ENCODE assay signal across 12 cellular contexts in genomic region chr11:65897020-65897471, GRCh38. TPM values are rescaled to one million over a fixed set of nuclear protein-coding genes. Genes with fewer than 3 reads are reported as not detected.
A peak's percentile ranks its signal among the peaks of the same experiment; 100 is the strongest.
DNase-seq lines count a peak whose midpoint lies in the region; ATAC-seq, FAIRE-seq and TF ChIP-seq lines count a peak whose summit lies in the region.
"Had no signal": no experiment of that assay in that cellular context is flagged by ENCODE, and none has a peak within 500 bp of the region (broad histone marks: within the 10 kb centered on the region; RNA-seq: fewer than 3 reads in every experiment).

No MANE protein-coding gene starts in this region.

- TF ChIP-seq CTCF in keratinocyte (optimal IDR thresholded peaks at IDR 0.05 in 1 of 3, IDR thresholded peaks at IDR 0.05 in 1 of 3, conservative IDR thresholded peaks at IDR 0.05 in 1 of 3; ENCODE audit: extremely low read depth in 1 of 3, insufficient read depth in 2 of 3, low read length in 3 of 3): no peak

- no peak for DNase-seq in activated CD8-positive, alpha-beta memory T cell treated with anti-CD3 and anti-CD28 coated beads, Interleukin-2, amount 10 ng/mL, durations not matched to agents 7 days and 5 days
- no peak for DNase-seq in activated CD8-positive, alpha-beta memory T cell treated with anti-CD3 and anti-CD28 coated beads for 24 hours
- DNase-seq in T-helper 17 cell (no peak), keratinocyte (ENCODE audit: low read depth, low spot score) (no peak), T1000 (lab: John Stamatoyannopoulos, UW) (no peak), cardiac septum (ENCODE audit: low spot score) (no peak)
- DNase-seq: mesendoderm, T-helper 9 cell had no signal

- peaks cover 5% of the 10 kb centered on the region for H3K36me3 Mint-ChIP-seq in activated CD8-positive, alpha-beta memory T cell treated with anti-CD3 and anti-CD28 coated beads, Interleukin-2, amount 10 ng/mL, durations not matched to agents 7 days and 5 days
- H3K36me3 Mint-ChIP-seq in T-helper 17 cell (ENCODE audit: low read depth): no peaks in the 10 kb centered on the region

- no peaks in the 10 kb centered on the region for H3K27me3 ChIP-seq in keratinocyte (ENCODE audit: control insufficient read depth, extremely low read depth, insufficient read depth, low read length)
- H3K27me3 ChIP-seq: pancreas had no signal

- CTCF ChIA-PET in activated CD8-positive, alpha-beta memory T cell treated with anti-CD3 and anti-CD28 coated beads, Interleukin-2, amount 10 ng/mL, durations not matched to agents 7 days and 5 days (lab: Charles Lee): interaction anchor here (1.6 to 26.4 kb wide), 4 partner anchors 9 to 31 kb away, joined by 3 to 710 read pairs (median 101); partner anchors contain the start of genes CCDC85B, CFL1, CTSW and EFEMP2

- peak overlapping the region; percentile 94 to 99 (median 97) for H3K4me3 ChIP-seq in keratinocyte (ENCODE audit: control insufficient read depth in 2 of 3, extremely low read depth in 1 of 3, insufficient read depth in 2 of 3, low read depth in 1 of 3, low read length in 3 of 3)
- H3K4me3 ChIP-seq: GM12878, pancreas had no signal

- dilution Hi-C loops in keratinocyte (cut with MboI; ENCODE audit: extremely low pct_ligation_motif_present, low sequenced_read_pairs): no loop called here

- peaks cover 69% of the 10 kb centered on the region for H3K4me1 Mint-ChIP-seq in activated CD8-positive, alpha-beta memory T cell treated with anti-CD3 and anti-CD28 coated beads, Interleukin-2, amount 10 ng/mL, durations not matched to agents 7 days and 5 days
- peaks cover 19% of the 10 kb centered on the region for H3K4me1 Mint-ChIP-seq in T-helper 17 cell

- no peaks in the 10 kb centered on the region for H3K27me3 Mint-ChIP-seq in activated CD8-positive, alpha-beta memory T cell treated with anti-CD3 and anti-CD28 coated beads, Interleukin-2, amount 10 ng/mL, durations not matched to agents 7 days and 5 days
- no peaks in the 10 kb centered on the region for H3K27me3 Mint-ChIP-seq in T-helper 17 cell
- H3K27me3 Mint-ChIP-seq: central memory CD8-positive, alpha-beta T cell had no signal

- peaks cover 68% of the 10 kb centered on the region for H3K4me1 ChIP-seq in keratinocyte (ENCODE audit: control insufficient read depth, extremely low read depth, insufficient read depth, low read length)

- peak overlapping the region; percentile 100 for H3K4me2 ChIP-seq in keratinocyte (ENCODE audit: control insufficient read depth, extremely low read depth, insufficient read depth, low read depth, low read length)

- no peak for ATAC-seq in activated CD8-positive, alpha-beta memory T cell treated with anti-CD3 and anti-CD28 coated beads, Interleukin-2, amount 10 ng/mL, durations not matched to agents 7 days and 5 days
- ATAC-seq in T-helper 17 cell: no peak
- ATAC-seq: GM12878, pancreas had no signal

- no peaks in the 10 kb centered on the region for H3K9me3 ChIP-seq in T-helper 17 cell (ENCODE audit: control insufficient read depth, low read length, poor library complexity, severe bottlenecking)
- no peaks in the 10 kb centered on the region for H3K9me3 ChIP-seq in keratinocyte (ENCODE audit: control insufficient read depth, low read depth, low read length)
- H3K9me3 ChIP-seq: pancreas had no signal

- peak overlapping the region; percentile 57 for H3K27ac Mint-ChIP-seq in activated CD8-positive, alpha-beta memory T cell treated with anti-CD3 and anti-CD28 coated beads, Interleukin-2, amount 10 ng/mL, durations not matched to agents 7 days and 5 days
- no peak overlapping the region for H3K27ac Mint-ChIP-seq in T-helper 17 cell

- H3K27ac ChIP-seq in keratinocyte (ENCODE audit: control insufficient read depth, insufficient read depth, low read length): peak overlapping the region; percentile 98
- H3K27ac ChIP-seq: pancreas had no signal

- peaks cover 2% of the 10 kb centered on the region for H3K9me1 ChIP-seq in keratinocyte (ENCODE audit: control insufficient read depth, extremely low read depth, insufficient read depth, low read length)

- intact Hi-C loops in cardiac septum (cut with DNase I): no loop called here

- H3K79me2 ChIP-seq in keratinocyte (ENCODE audit: control insufficient read depth, insufficient read depth, low read length): peaks cover 77% of the 10 kb centered on the region

- H3K9me3 Mint-ChIP-seq in activated CD8-positive, alpha-beta memory T cell treated with anti-CD3 and anti-CD28 coated beads, Interleukin-2, amount 10 ng/mL, durations not matched to agents 7 days and 5 days (ENCODE audit: low read depth): no peaks in the 10 kb centered on the region
- H3K9me3 Mint-ChIP-seq: central memory CD8-positive, alpha-beta T cell had no signal

- peak overlapping the region; percentile 99 for H3K9ac ChIP-seq in keratinocyte (ENCODE audit: control insufficient read depth, extremely low read depth, insufficient read depth, low read length)

- H3K36me3 ChIP-seq in keratinocyte (ENCODE audit: control insufficient read depth in 2 of 2, extremely low read depth in 1 of 2, insufficient read depth in 2 of 2, low read length in 2 of 2): peaks cover 24 to 53% of the 10 kb centered on the region in 2 experiments
- H3K36me3 ChIP-seq: pancreas had no signal

- no peak for FAIRE-seq in keratinocyte (lab: Jason Lieb, UNC)
- FAIRE-seq: GM12878, pancreas, urothelium cell line had no signal

- H2AFZ ChIP-seq in keratinocyte (ENCODE audit: control insufficient read depth, low read length): no peak overlapping the region

- peaks cover 44% of the 10 kb centered on the region for H4K20me1 ChIP-seq in keratinocyte (ENCODE audit: control insufficient read depth, extremely low read depth, insufficient read depth, low read length)

- H3K4me3 Mint-ChIP-seq in activated CD8-positive, alpha-beta memory T cell treated with anti-CD3 and anti-CD28 coated beads, Interleukin-2, amount 10 ng/mL, durations not matched to agents 7 days and 5 days: no peak overlapping the region
- H3K4me3 Mint-ChIP-seq in T-helper 17 cell: peak overlapping the region; percentile 31
- H3K4me3 Mint-ChIP-seq: central memory CD8-positive, alpha-beta T cell had no signal

RNA-seq across cellular contexts. Expression of gene FOSL1, which starts 3.1 kb away (rescaled TPM):
- total RNA-seq in activated CD8-positive, alpha-beta memory T cell treated with anti-CD3 and anti-CD28 coated beads, Interleukin-2, amount 10 ng/mL, durations not matched to agents 7 days and 5 days: 1 to 10 TPM; 2.7 to 6.0 TPM
- total RNA-seq in T-helper 17 cell: 1 to 10 TPM; 3.7 to 8.5 TPM
- 9.4 to 25.3 TPM (median 21.8 TPM) in 3 replicates for polyA plus RNA-seq in keratinocyte
- polyA plus RNA-seq in keratinocyte (2011; ENCODE audit: low read depth): 38.5 TPM
- 21.6 and 35.0 TPM in 2 replicates for polyA plus RNA-seq in keratinocyte (2011; cell fraction: cytosol; rRNA removed)
- polyA plus RNA-seq in keratinocyte (2011; cell fraction: nucleus; rRNA removed): 43.0 and 46.2 TPM in 2 replicates
- 60.1 and 130 TPM in 2 replicates for polyA plus RNA-seq in keratinocyte (2012; ENCODE audit: low replicate concordance)
- 15.0 to 229 TPM (median 21.9 TPM) in 3 replicates for polyA minus RNA-seq in keratinocyte
- polyA minus RNA-seq in keratinocyte (2011; cell fraction: cytosol; rRNA and poly(A)+ RNA removed): 43.5 TPM
- 14.2 and 21.5 TPM in 2 replicates for polyA minus RNA-seq in keratinocyte (2011; cell fraction: nucleus; rRNA and poly(A)+ RNA removed)
- 2.0 TPM for total RNA-seq in cardiac septum

RNA-seq across cellular contexts. Expression of gene CCDC85B, which starts 6.6 kb away (rescaled TPM):
- 10 to 100 TPM; 82.3 to 94.1 TPM for total RNA-seq in activated CD8-positive, alpha-beta memory T cell treated with anti-CD3 and anti-CD28 coated beads, Interleukin-2, amount 10 ng/mL, durations not matched to agents 7 days and 5 days
- 10 to 100 TPM; 27.4 to 28.0 TPM for total RNA-seq in T-helper 17 cell
- polyA plus RNA-seq in keratinocyte: 4.1 to 6.8 TPM (median 6.0 TPM) in 3 replicates
- 3.4 TPM for polyA plus RNA-seq in keratinocyte (2011; ENCODE audit: low read depth)
- 2.0 and 12.5 TPM in 2 replicates for polyA plus RNA-seq in keratinocyte (2011; cell fraction: cytosol; rRNA removed)
- 2.0 and 4.4 TPM in 2 replicates for polyA plus RNA-seq in keratinocyte (2011; cell fraction: nucleus; rRNA removed)
- polyA plus RNA-seq in keratinocyte (2012; ENCODE audit: low replicate concordance): 18.1 and 48.7 TPM in 2 replicates
- 0.30 to 1.3 TPM in 2 of 3 replicates, not detected in the other for polyA minus RNA-seq in keratinocyte
- polyA minus RNA-seq in keratinocyte (2011; cell fraction: cytosol; rRNA and poly(A)+ RNA removed): 35.3 TPM
- 2.5 and 5.2 TPM in 2 replicates for polyA minus RNA-seq in keratinocyte (2011; cell fraction: nucleus; rRNA and poly(A)+ RNA removed)
- 66.2 TPM for total RNA-seq in cardiac septum

RNA-seq across cellular contexts. Expression of gene FIBP, which starts 8.8 kb away (rescaled TPM):
- 100 to 1,000 TPM; 100 to 122 TPM for total RNA-seq in activated CD8-positive, alpha-beta memory T cell treated with anti-CD3 and anti-CD28 coated beads, Interleukin-2, amount 10 ng/mL, durations not matched to agents 7 days and 5 days
- total RNA-seq in T-helper 17 cell (10 to 100 TPM; 27.7 to 30.4 TPM), cardiac septum (62.6 TPM)
- polyA plus RNA-seq in keratinocyte: 83.0 to 104 TPM (median 95.1 TPM) in 3 replicates
- polyA plus RNA-seq in keratinocyte (2011; ENCODE audit: low read depth): 22.0 TPM
- 93.5 and 140 TPM in 2 replicates for polyA plus RNA-seq in keratinocyte (2011; cell fraction: cytosol; rRNA removed)
- 46.6 and 47.5 TPM in 2 replicates for polyA plus RNA-seq in keratinocyte (2011; cell fraction: nucleus; rRNA removed)
- polyA plus RNA-seq in keratinocyte (2012; ENCODE audit: low replicate concordance): 72.0 and 94.4 TPM in 2 replicates
- 85.8 to 127 TPM (median 106 TPM) in 3 replicates for polyA minus RNA-seq in keratinocyte
- polyA minus RNA-seq in keratinocyte (2011; cell fraction: cytosol; rRNA and poly(A)+ RNA removed): 169 TPM
- polyA minus RNA-seq in keratinocyte (2011; cell fraction: nucleus; rRNA and poly(A)+ RNA removed): 40.3 and 41.0 TPM in 2 replicates

RNA-seq across cellular contexts. Expression of gene CTSW, which starts 17.4 kb away (rescaled TPM):
- total RNA-seq in activated CD8-positive, alpha-beta memory T cell treated with anti-CD3 and anti-CD28 coated beads, Interleukin-2, amount 10 ng/mL, durations not matched to agents 7 days and 5 days: 100 to 1,000 TPM; 268 to 339 TPM
- total RNA-seq in T-helper 17 cell (10 to 100 TPM; 19.7 to 52.7 TPM), cardiac septum (0.83 TPM)
- not detected in 3 replicates for polyA plus RNA-seq in keratinocyte
- polyA plus RNA-seq in keratinocyte (2011; ENCODE audit: low read depth): not detected
- polyA plus RNA-seq in keratinocyte (2011; cell fraction: cytosol; rRNA removed): not detected in 2 replicates
- polyA plus RNA-seq in keratinocyte (2011; cell fraction: nucleus; rRNA removed): not detected in 2 replicates
- polyA plus RNA-seq in keratinocyte (2012; ENCODE audit: low replicate concordance): not detected in 2 replicates
- polyA minus RNA-seq in keratinocyte: not detected in 3 replicates
- not detected for polyA minus RNA-seq in keratinocyte (2011; cell fraction: cytosol; rRNA and poly(A)+ RNA removed)
- polyA minus RNA-seq in keratinocyte (2011; cell fraction: nucleus; rRNA and poly(A)+ RNA removed): not detected in 2 replicates

RNA-seq across cellular contexts. Expression of gene C11orf68, which starts 21.8 kb away (rescaled TPM):
- 10 to 100 TPM; 27.5 to 37.8 TPM for total RNA-seq in activated CD8-positive, alpha-beta memory T cell treated with anti-CD3 and anti-CD28 coated beads, Interleukin-2, amount 10 ng/mL, durations not matched to agents 7 days and 5 days
- total RNA-seq in T-helper 17 cell (10 to 100 TPM; 14.1 to 18.1 TPM), cardiac septum (45.2 TPM)
- 18.4 to 30.9 TPM (median 25.0 TPM) in 3 replicates for polyA plus RNA-seq in keratinocyte
- polyA plus RNA-seq in keratinocyte (2011; ENCODE audit: low read depth): 1.4 TPM
- polyA plus RNA-seq in keratinocyte (2011; cell fraction: cytosol; rRNA removed): 28.7 and 36.0 TPM in 2 replicates
- 33.6 and 47.2 TPM in 2 replicates for polyA plus RNA-seq in keratinocyte (2011; cell fraction: nucleus; rRNA removed)
- polyA plus RNA-seq in keratinocyte (2012; ENCODE audit: low replicate concordance): 26.6 and 37.1 TPM in 2 replicates
- polyA minus RNA-seq in keratinocyte: 18.3 to 56.3 TPM (median 27.3 TPM) in 3 replicates
- polyA minus RNA-seq in keratinocyte (2011; cell fraction: cytosol; rRNA and poly(A)+ RNA removed): 47.8 TPM
- polyA minus RNA-seq in keratinocyte (2011; cell fraction: nucleus; rRNA and poly(A)+ RNA removed): 15.0 and 15.4 TPM in 2 replicates
